3 cellular contexts compared by ENCODE assay signal in the genomic region with DNA sequence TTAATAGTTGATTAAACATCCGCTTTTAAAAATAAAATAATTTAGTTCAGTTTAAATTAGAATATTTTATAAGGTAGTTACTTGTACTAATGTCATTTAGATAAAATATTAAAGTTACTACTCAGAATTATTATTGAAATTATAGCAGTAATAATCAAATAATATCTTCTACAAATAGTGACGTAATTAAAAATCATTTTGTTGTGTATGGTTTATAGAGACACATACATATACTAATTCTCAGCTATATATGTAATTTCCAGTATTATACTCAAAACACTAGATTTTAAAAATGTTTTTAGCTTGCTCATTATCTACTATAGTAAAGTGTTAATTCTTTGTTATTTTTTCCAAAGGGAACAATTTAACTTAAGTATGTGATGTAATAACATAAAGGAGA.
A peak's percentile ranks its signal among the peaks of the same experiment; 100 is the strongest.
TF ChIP-seq lines count a peak whose summit lies in the region.

No MANE protein-coding gene starts in this region.

TF ChIP-seq in HepG2, 621 proteins besides CTCF, POLR2A, EP300 and RAD21 (continued from another document):
- TF ChIP-seq, protein P1, sequence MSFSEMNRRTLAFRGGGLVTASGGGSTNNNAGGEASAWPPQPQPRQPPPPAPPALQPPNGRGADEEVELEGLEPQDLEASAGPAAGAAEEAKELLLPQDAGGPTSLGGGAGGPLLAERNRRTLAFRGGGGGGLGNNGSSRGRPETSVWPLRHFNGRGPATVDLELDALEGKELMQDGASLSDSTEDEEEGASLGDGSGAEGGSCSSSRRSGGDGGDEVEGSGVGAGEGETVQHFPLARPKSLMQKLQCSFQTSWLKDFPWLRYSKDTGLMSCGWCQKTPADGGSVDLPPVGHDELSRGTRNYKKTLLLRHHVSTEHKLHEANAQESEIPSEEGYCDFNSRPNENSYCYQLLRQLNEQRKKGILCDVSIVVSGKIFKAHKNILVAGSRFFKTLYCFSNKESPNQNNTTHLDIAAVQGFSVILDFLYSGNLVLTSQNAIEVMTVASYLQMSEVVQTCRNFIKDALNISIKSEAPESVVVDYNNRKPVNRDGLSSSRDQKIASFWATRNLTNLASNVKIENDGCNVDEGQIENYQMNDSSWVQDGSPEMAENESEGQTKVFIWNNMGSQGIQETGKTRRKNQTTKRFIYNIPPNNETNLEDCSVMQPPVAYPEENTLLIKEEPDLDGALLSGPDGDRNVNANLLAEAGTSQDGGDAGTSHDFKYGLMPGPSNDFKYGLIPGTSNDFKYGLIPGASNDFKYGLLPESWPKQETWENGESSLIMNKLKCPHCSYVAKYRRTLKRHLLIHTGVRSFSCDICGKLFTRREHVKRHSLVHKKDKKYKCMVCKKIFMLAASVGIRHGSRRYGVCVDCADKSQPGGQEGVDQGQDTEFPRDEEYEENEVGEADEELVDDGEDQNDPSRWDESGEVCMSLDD (CRISPR knock-in tag; IDR thresholded peaks at IDR 0.05; ENCODE audit: borderline replicate concordance), result no peak
- no peak for TF ChIP-seq TAF15 (IDR thresholded peaks at IDR 0.05; ENCODE audit: low read depth, low read length, poor library complexity, severe bottlenecking)

TF ChIP-seq in HEK293, 187 proteins besides CTCF, POLR2A, EP300 and RAD21 (continued from another document):
- TF ChIP-seq, protein P2, sequence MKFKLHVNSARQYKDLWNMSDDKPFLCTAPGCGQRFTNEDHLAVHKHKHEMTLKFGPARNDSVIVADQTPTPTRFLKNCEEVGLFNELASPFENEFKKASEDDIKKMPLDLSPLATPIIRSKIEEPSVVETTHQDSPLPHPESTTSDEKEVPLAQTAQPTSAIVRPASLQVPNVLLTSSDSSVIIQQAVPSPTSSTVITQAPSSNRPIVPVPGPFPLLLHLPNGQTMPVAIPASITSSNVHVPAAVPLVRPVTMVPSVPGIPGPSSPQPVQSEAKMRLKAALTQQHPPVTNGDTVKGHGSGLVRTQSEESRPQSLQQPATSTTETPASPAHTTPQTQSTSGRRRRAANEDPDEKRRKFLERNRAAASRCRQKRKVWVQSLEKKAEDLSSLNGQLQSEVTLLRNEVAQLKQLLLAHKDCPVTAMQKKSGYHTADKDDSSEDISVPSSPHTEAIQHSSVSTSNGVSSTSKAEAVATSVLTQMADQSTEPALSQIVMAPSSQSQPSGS (tag by site-specific recombination; IDR thresholded peaks at IDR 0.05; ENCODE audit: low read depth), result peak; percentile 85

TF ChIP-seq in GM12878, 131 proteins besides CTCF, POLR2A, EP300 and RAD21 (continued from another document):
- TF ChIP-seq ATF7 (IDR thresholded peaks at IDR 0.05; ENCODE audit: low read depth), result peak; percentile 36; the same call in 1 of the 2 replicates
